16 cellular contexts compared by ENCODE assay signal in the genomic region with DNA sequence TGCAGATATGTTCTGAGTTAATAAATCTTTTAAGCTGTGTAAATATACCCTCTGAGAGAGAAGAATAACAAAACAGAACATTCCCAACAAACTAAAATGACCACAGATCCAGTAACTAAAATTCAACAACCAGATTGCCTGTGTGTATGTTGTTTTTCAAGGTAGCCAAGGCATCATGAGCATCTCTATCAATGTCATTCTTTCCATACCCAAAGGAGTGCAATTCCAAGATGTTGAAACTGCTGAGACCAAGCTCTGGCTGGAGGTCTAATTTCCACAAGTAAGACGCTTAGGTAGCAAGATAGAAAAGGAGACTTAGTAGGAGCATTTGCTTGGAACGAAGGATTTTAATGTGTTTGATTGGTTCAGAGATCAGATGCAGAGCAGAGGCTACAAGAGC.
"Had no signal": no experiment of that assay in that cellular context is flagged by ENCODE, and none has a peak within 500 bp of the region (broad histone marks: within the 10 kb centered on the region; RNA-seq: fewer than 3 reads in every experiment).

No MANE protein-coding gene starts in this region.

- H3K27me3 ChIP-seq: colonic mucosa, gastroesophageal sphincter, heart right ventricle, tibial artery had no signal

- H3K36me3 ChIP-seq: colonic mucosa, gastroesophageal sphincter, heart right ventricle, tibial artery had no signal

- ATAC-seq: activated CD8-positive, alpha-beta T cell treated with anti-CD3 and anti-CD28 coated beads for 36 hours; activated T-helper 17 cell treated with anti-CD3 and anti-CD28 coated beads, Interleukin-2, amount 50 U/mL, for 72 hours; gastroesophageal sphincter; heart right ventricle; natural killer cell had no signal

- H3K4me1 ChIP-seq: colonic mucosa had no signal

- H3K27ac ChIP-seq: colonic mucosa, gastroesophageal sphincter had no signal

- H3K9me3 ChIP-seq: colonic mucosa, gastroesophageal sphincter, heart right ventricle, tibial artery had no signal

- DNase-seq: activated CD4-positive, alpha-beta T cell treated with anti-CD3 and anti-CD28 coated beads, Interleukin-2, amount 10 ng/mL, durations not matched to agents 24 days and 14 days; activated CD8-positive, alpha-beta T cell treated with anti-CD3 and anti-CD28 coated beads for 36 hours; activated naive CD4-positive, alpha-beta T cell treated with anti-CD3 and anti-CD28 coated beads, Interleukin-2, amount 10 ng/mL, durations not matched to agents 7 days and 5 days; activated T-cell treated with anti-CD3 and anti-CD28 coated beads, Interleukin-2, amount 50 U/mL, for 1 hour; caudate nucleus; colonic mucosa; erythroblast; heart right ventricle; immature natural killer cell; natural killer cell; stimulated activated CD4-positive, alpha-beta T cell treated with anti-CD3 and anti-CD28 coated beads, Interleukin-1b, Interleukin-23, amount 100 ng/mL, for 48 hours; stimulated activated CD8-positive, alpha-beta memory T cell treated with anti-CD3 and anti-CD28 coated beads, Interleukin-4, amount 100 ng/mL, for 48 hours; stimulated activated naive CD4-positive, alpha-beta T cell; tibial artery had no signal

- H3K4me3 ChIP-seq: colonic mucosa, gastroesophageal sphincter, heart right ventricle, tibial artery had no signal
